1 cellular context compared by ENCODE assay signal in genomic region chr7:34100661-34101060, GRCh38.
TF ChIP-seq lines count a peak whose summit lies in the region.

No MANE protein-coding gene starts in this region.

TF ChIP-seq in SK-N-SH treated with all-trans-retinoic acid at 6 μM for 48 hours, 23 proteins besides CTCF, POLR2A, EP300 and RAD21 (continued from another document):
- TF ChIP-seq ESRRG (CRISPR knock-in tag; IDR thresholded peaks at IDR 0.05) (no peak), ZFP30 (CRISPR knock-in tag; IDR thresholded peaks at IDR 0.05) (no peak), ISL1 (CRISPR knock-in tag; IDR thresholded peaks at IDR 0.05) (no peak), TOX (CRISPR knock-in tag; IDR thresholded peaks at IDR 0.05; ENCODE audit: borderline replicate concordance) (no peak), TCF4 (CRISPR knock-in tag; IDR thresholded peaks at IDR 0.05; ENCODE audit: borderline replicate concordance) (no peak), POU6F1 (CRISPR knock-in tag; IDR thresholded peaks at IDR 0.05; ENCODE audit: borderline replicate concordance, low read depth) (no peak), RARB (CRISPR knock-in tag; IDR thresholded peaks at IDR 0.05) (no peak), SNAI2 (CRISPR knock-in tag; IDR thresholded peaks at IDR 0.05) (no peak), PPARA (CRISPR knock-in tag; IDR thresholded peaks at IDR 0.05; ENCODE audit: borderline replicate concordance) (no peak), ZNF70 (CRISPR knock-in tag; IDR thresholded peaks at IDR 0.05) (no peak), CSDC2 (CRISPR knock-in tag; IDR thresholded peaks at IDR 0.05) (no peak), TSHZ2 (CRISPR knock-in tag; IDR thresholded peaks at IDR 0.05) (no peak), ZFP3 (CRISPR knock-in tag; IDR thresholded peaks at IDR 0.05) (no peak), ARNTL (CRISPR knock-in tag; IDR thresholded peaks at IDR 0.05; ENCODE audit: borderline replicate concordance, low read depth) (no peak)
